1 cellular context compared by ENCODE assay signal in genomic region chr4:74335341-74336019, GRCh38.
TF ChIP-seq lines count a peak whose summit lies in the region.

No MANE protein-coding gene starts in this region.

TF ChIP-seq in SK-N-SH, 30 proteins besides CTCF, POLR2A, EP300 and RAD21 (continued from another document):
- TF ChIP-seq, protein P1, sequence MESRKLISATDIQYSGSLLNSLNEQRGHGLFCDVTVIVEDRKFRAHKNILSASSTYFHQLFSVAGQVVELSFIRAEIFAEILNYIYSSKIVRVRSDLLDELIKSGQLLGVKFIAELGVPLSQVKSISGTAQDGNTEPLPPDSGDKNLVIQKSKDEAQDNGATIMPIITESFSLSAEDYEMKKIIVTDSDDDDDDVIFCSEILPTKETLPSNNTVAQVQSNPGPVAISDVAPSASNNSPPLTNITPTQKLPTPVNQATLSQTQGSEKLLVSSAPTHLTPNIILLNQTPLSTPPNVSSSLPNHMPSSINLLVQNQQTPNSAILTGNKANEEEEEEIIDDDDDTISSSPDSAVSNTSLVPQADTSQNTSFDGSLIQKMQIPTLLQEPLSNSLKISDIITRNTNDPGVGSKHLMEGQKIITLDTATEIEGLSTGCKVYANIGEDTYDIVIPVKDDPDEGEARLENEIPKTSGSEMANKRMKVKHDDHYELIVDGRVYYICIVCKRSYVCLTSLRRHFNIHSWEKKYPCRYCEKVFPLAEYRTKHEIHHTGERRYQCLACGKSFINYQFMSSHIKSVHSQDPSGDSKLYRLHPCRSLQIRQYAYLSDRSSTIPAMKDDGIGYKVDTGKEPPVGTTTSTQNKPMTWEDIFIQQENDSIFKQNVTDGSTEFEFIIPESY (IDR thresholded peaks at IDR 0.05; ENCODE audit: borderline replicate concordance, low read depth), result no peak
- TF ChIP-seq ELF1 (IDR thresholded peaks at IDR 0.05) (no peak), FOXJ3 (CRISPR knock-in tag; IDR thresholded peaks at IDR 0.05) (no peak), IRF3 (IDR thresholded peaks at IDR 0.05; ENCODE audit: low read depth, low read length) (no peak)
